9 cellular contexts compared by ENCODE assay signal in the genomic region with DNA sequence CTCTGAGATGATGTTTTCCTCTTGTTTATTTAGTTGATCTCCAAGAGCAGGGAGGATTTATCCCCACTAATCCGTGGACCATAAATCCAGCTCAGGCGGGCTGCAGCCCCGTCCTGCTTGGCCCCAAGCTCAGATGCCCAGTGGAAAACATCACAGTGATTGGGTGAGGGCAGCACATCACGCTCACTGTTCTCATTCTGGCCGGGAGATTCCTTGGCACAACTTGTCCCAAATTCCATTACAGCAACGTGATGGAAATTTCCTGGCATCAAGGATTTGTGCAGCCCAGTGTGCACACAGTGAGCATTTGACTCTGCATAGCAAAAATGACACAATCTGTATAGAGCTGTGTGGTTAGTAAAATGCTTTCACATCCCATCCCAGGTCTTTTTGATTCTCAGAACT.
A peak's percentile ranks its signal among the peaks of the same experiment; 100 is the strongest.
DNase-seq lines count a peak whose midpoint lies in the region; ATAC-seq and TF ChIP-seq lines count a peak whose summit lies in the region.
"Had no signal": no experiment of that assay in that cellular context is flagged by ENCODE, and none has a peak within 500 bp of the region (broad histone marks: within the 10 kb centered on the region; RNA-seq: fewer than 3 reads in every experiment).

No MANE protein-coding gene starts in this region.

- DNase-seq in Peyer's patch (peak in 1 of 3 donors; percentile 55), midbrain (lab: John Stamatoyannopoulos, UW) (peak; percentile 63), uterus (peak; percentile 75 to 87)
- no peak for DNase-seq in stimulated activated naive CD8-positive, alpha-beta T cell treated with anti-CD3 and anti-CD28 coated beads, Interleukin-15, amount 100 ng/mL, for 72 hours
- no peak for DNase-seq in CD4-positive, alpha-beta memory T cell
- DNase-seq: activated effector memory CD4-positive, alpha-beta T cell treated with Interleukin-2 at 50 U/mL for 16 hours; mesendoderm had no signal

- no peaks in the 10 kb centered on the region for H3K9me3 ChIP-seq in Peyer's patch
- no peaks in the 10 kb centered on the region for H3K9me3 ChIP-seq in uterus
- no peaks in the 10 kb centered on the region for H3K9me3 ChIP-seq in CD4-positive, alpha-beta memory T cell (ENCODE audit: control insufficient read depth in 1 of 2, low read length in 2 of 2)

- H3K36me3 Mint-ChIP-seq in CD4-positive, alpha-beta memory T cell = no peaks in the 10 kb centered on the region

- H3K27ac ChIP-seq in Peyer's patch (peak overlapping the region; percentile 31 to 79 (median 58)), uterus (peak overlapping the region; percentile 83 to 86)
- H3K27ac ChIP-seq in CD4-positive, alpha-beta memory T cell (ENCODE audit: low read depth, low read length) = no peak overlapping the region

- no peak for TF ChIP-seq POLR2A in Peyer's patch (IDR thresholded peaks at IDR 0.05)
- TF ChIP-seq POLR2A in uterus (IDR thresholded peaks at IDR 0.05) = no peak

- H3K4me3 ChIP-seq in Peyer's patch = no peak overlapping the region
- H3K4me3 ChIP-seq in uterus = no peak overlapping the region
- H3K4me3 ChIP-seq in CD4-positive, alpha-beta memory T cell (ENCODE audit: low read length in 2 of 2) = no peak overlapping the region

- no peak overlapping the region for H3K27ac Mint-ChIP-seq in stimulated activated naive CD8-positive, alpha-beta T cell treated with anti-CD3 and anti-CD28 coated beads, Interleukin-15, amount 100 ng/mL, for 72 hours
- H3K27ac Mint-ChIP-seq in CD4-positive, alpha-beta memory T cell = no peak overlapping the region

- no peaks in the 10 kb centered on the region for H3K4me1 Mint-ChIP-seq in stimulated activated naive CD8-positive, alpha-beta T cell treated with anti-CD3 and anti-CD28 coated beads, Interleukin-15, amount 100 ng/mL, for 72 hours
- H3K4me1 Mint-ChIP-seq in CD4-positive, alpha-beta memory T cell = no peaks in the 10 kb centered on the region

- H3K4me1 ChIP-seq in Peyer's patch = peaks cover 0 to 3% (median 0%) of the 10 kb centered on the region in 4 donors
- H3K4me1 ChIP-seq in uterus = peaks cover 8 to 10% of the 10 kb centered on the region in 2 donors
- H3K4me1 ChIP-seq in CD4-positive, alpha-beta memory T cell (ENCODE audit: insufficient read depth, low read length) = no peaks in the 10 kb centered on the region

- ATAC-seq in esophagus mucosa (peak; percentile 28), GM18498 (IDR thresholded peaks at IDR 0.05; ENCODE audit: unreplicated experiment) (no peak)
- no peak for ATAC-seq in stimulated activated naive CD8-positive, alpha-beta T cell treated with anti-CD3 and anti-CD28 coated beads, Interleukin-15, amount 100 ng/mL, for 72 hours

- H3K9me3 Mint-ChIP-seq in stimulated activated naive CD8-positive, alpha-beta T cell treated with anti-CD3 and anti-CD28 coated beads, Interleukin-15, amount 100 ng/mL, for 72 hours = no peaks in the 10 kb centered on the region
- peaks cover 0 to 2% (median 0%) of the 10 kb centered on the region in 8 donors for H3K9me3 Mint-ChIP-seq in CD4-positive, alpha-beta memory T cell

- H3K27me3 ChIP-seq in Peyer's patch (no peaks in the 10 kb centered on the region), uterus (no peaks in the 10 kb centered on the region)
- H3K27me3 ChIP-seq in CD4-positive, alpha-beta memory T cell (ENCODE audit: insufficient read depth, low read length) = no peaks in the 10 kb centered on the region

- intact Hi-C loops in uterus (cut with DNase I; ENCODE audit: low total_unique reads) = no loop called here
- intact Hi-C loops in CD4-positive, alpha-beta memory T cell (cut with micrococcal nuclease) = no loop called here

- peaks cover 7% of the 10 kb centered on the region for H3K27me3 Mint-ChIP-seq in stimulated activated naive CD8-positive, alpha-beta T cell treated with anti-CD3 and anti-CD28 coated beads, Interleukin-15, amount 100 ng/mL, for 72 hours
- peaks cover 1 to 10% of the 10 kb centered on the region in 2 donors for H3K27me3 Mint-ChIP-seq in CD4-positive, alpha-beta memory T cell

- no peak overlapping the region for H3K4me3 Mint-ChIP-seq in stimulated activated naive CD8-positive, alpha-beta T cell treated with anti-CD3 and anti-CD28 coated beads, Interleukin-15, amount 100 ng/mL, for 72 hours
- no peak overlapping the region for H3K4me3 Mint-ChIP-seq in CD4-positive, alpha-beta memory T cell

- no peak for TF ChIP-seq CTCF in Peyer's patch (IDR thresholded peaks at IDR 0.05)
- TF ChIP-seq CTCF in uterus (IDR thresholded peaks at IDR 0.05) = no peak

- CTCF ChIA-PET in CD4-positive, alpha-beta memory T cell (lab: Charles Lee; ENCODE audit: partially characterized antibody) = no interaction called here

- POLR2A ChIA-PET in CD4-positive, alpha-beta memory T cell (lab: Charles Lee; ENCODE audit: partially characterized antibody) = no interaction called here

- H3K36me3 ChIP-seq in Peyer's patch (no peaks in the 10 kb centered on the region), uterus (no peaks in the 10 kb centered on the region)
- no peaks in the 10 kb centered on the region for H3K36me3 ChIP-seq in CD4-positive, alpha-beta memory T cell (ENCODE audit: insufficient read depth, low read length)

Comparison
In these comparisons a context has a peak if more than half of its experiments do, and no peak if none do; other contexts are left out.
1. DNase-seq: peak in midbrain (single experiment) and uterus (2 of 2); none in stimulated activated naive CD8-positive, alpha-beta T cell treated with anti-CD3 and anti-CD28 coated beads, Interleukin-15, amount 100 ng/mL, for 72 hours (0 of 2) and CD4-positive, alpha-beta memory T cell (0 of 5).